Comparison of ENCODE assay signal across 8 cellular contexts in the genomic region with DNA sequence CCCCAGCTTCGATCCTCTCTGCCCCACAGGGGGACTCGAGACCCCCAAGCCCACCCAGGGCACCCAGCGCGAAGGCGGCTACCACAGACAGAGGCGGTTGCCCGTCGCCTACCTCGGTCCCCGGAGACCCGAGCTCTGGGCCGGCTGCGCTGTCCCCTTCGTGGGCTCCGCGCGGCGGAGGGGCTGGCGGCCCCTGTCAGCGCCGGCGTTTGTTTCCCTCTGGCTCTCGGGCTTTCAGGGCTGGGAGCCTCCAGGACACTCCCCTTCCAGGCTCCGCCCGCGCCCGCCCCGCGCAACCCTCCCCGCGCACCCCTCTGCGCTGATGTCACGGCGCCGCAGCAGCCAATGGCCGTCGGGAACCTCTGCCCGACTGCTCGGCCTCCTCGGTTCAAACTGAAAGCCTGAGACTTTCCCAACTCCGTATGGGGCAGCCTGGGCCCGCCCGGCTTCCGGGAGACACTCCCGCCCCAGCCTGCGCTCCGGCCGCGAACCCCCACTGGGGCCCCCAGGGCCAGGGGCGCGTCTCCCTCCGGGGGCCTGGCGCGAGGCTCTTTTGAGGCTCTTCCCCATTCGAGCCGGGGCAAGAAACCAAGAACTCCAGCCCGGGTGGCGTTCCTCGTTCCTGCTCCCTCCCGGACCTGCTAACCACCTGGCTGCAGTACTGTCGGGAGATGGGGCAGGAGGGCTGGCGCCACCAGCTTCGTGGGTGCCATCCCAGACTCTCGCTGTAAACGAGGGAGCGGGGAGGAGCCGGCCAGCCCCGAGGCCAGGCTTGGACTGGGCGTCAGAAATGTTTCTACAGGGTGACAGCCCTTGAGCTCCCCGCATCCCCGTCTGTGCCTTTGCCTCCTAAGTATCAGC. TPM values are rescaled to one million over a fixed set of nuclear protein-coding genes. Genes with fewer than 3 reads are reported as not detected.
A peak's percentile ranks its signal among the peaks of the same experiment; 100 is the strongest.
DNase-seq lines count a peak whose midpoint lies in the region; ATAC-seq, FAIRE-seq and TF ChIP-seq lines count a peak whose summit lies in the region.

A gene with protein sequence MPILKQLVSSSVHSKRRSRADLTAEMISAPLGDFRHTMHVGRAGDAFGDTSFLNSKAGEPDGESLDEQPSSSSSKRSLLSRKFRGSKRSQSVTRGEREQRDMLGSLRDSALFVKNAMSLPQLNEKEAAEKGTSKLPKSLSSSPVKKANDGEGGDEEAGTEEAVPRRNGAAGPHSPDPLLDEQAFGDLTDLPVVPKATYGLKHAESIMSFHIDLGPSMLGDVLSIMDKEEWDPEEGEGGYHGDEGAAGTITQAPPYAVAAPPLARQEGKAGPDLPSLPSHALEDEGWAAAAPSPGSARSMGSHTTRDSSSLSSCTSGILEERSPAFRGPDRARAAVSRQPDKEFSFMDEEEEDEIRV (minus strand): TSS at position 221 of the 861 bp plus-strand sequence. CDS start 25,501 bp downstream, outside the sequence.

- H3K9ac ChIP-seq in NT2/D1 (ENCODE audit: insufficient read length, low read depth) (peak within 1 kb of the TSS; percentile 96), endothelial cell of umbilical vein (replicated peaks; ENCODE audit: extremely low read depth, insufficient read depth, low read length) (peak within 1 kb of the TSS; percentile 92)

- peak within 1 kb of the TSS; percentile 99 for H2AFZ ChIP-seq in endothelial cell of umbilical vein (ENCODE audit: low read depth, low read length)

- H3K9me1 ChIP-seq in endothelial cell of umbilical vein (replicated peaks; ENCODE audit: control insufficient read depth, extremely low read depth, insufficient read depth, low read length): no peaks in the 10 kb centered on the region

- ATAC-seq in GM19467 (IDR thresholded peaks at IDR 0.05; ENCODE audit: unreplicated experiment): peak; percentile 88

- peaks cover 35% of the 10 kb centered on the region for H3K79me2 ChIP-seq in endothelial cell of umbilical vein (ENCODE audit: control insufficient read depth, insufficient read depth, low read length)

- BruUV-seq in endothelial cell of umbilical vein (replicated peaks; lab: Mats Ljungman, UMichigan): TSS peak; percentile 16

- H3K27me3 ChIP-seq in HL-60 (ENCODE audit: insufficient read depth, poor library complexity, severe bottlenecking) (no peaks in the 10 kb centered on the region), NT2/D1 (ENCODE audit: insufficient read depth, insufficient read length) (no peaks in the 10 kb centered on the region), endothelial cell of umbilical vein (ENCODE audit: control insufficient read depth in 2 of 2, insufficient read depth in 2 of 2, low read length in 2 of 2) (peaks cover 2% of the 10 kb centered on the region in 2 experiments)

- H3K4me3 ChIP-seq in HL-60 (replicated peaks; ENCODE audit: insufficient read depth, low read length) (peak within 1 kb of the TSS; percentile 91), NT2/D1 (ENCODE audit: insufficient read length, low read depth) (peak within 1 kb of the TSS; percentile 99), endothelial cell of umbilical vein (replicated peaks in 1 of 3; ENCODE audit: insufficient read depth in 1 of 3, low read depth in 1 of 3, low read length in 3 of 3) (peak within 1 kb of the TSS; percentile 82 to 97 (median 88))

- H3K27ac Mint-ChIP-seq in mesothelial cell of epicardium: peak within 1 kb of the TSS; percentile 97

- dilution Hi-C loops in endothelial cell of umbilical vein (cut with MboI; ENCODE audit: extremely low pct_ligation_motif_present, low sequenced_read_pairs): no loop called here

- TF ChIP-seq POLR2A in endothelial cell of umbilical vein (IDR thresholded peaks at IDR 0.05; ENCODE audit: low read depth, low read length): peak; percentile 80

- peak; percentile 85 for FAIRE-seq in endothelial cell of umbilical vein (lab: Jason Lieb, UNC)

- intact Hi-C loops in endothelial cell of umbilical vein (cut with micrococcal nuclease): loop anchor here (1.0 to 10.0 kb wide), 7 partner anchors 20 to 1433 kb away; a partner anchor contains a TSS

- H3K27ac ChIP-seq in HL-60 (replicated peaks) (peak within 1 kb of the TSS; percentile 82), endothelial cell of umbilical vein (ENCODE audit: insufficient read depth, low read depth, low read length) (peak within 1 kb of the TSS; percentile 80)

- H4K20me1 ChIP-seq in endothelial cell of umbilical vein (replicated peaks; ENCODE audit: control insufficient read depth, extremely low read depth, insufficient read depth, low read length): no peaks in the 10 kb centered on the region

- H3K9me3 Mint-ChIP-seq in mesothelial cell of epicardium: no peaks in the 10 kb centered on the region

- H3K9me3 ChIP-seq in NT2/D1 (ENCODE audit: insufficient read depth, low read length) (peaks cover 7% of the 10 kb centered on the region; the same call in 1 of the 2 replicates), endothelial cell of umbilical vein (replicated peaks; ENCODE audit: control insufficient read depth, insufficient read depth, low read length) (no peaks in the 10 kb centered on the region)

- H3K36me3 Mint-ChIP-seq in mesothelial cell of epicardium: no peaks in the 10 kb centered on the region

- H3K4me1 ChIP-seq in NT2/D1 (ENCODE audit: insufficient read depth, insufficient read length) (peaks cover 22% of the 10 kb centered on the region), endothelial cell of umbilical vein (ENCODE audit: control insufficient read depth, extremely low read depth, insufficient read depth, low read length) (peaks cover 27% of the 10 kb centered on the region)

- peaks cover 29% of the 10 kb centered on the region for H3K4me1 Mint-ChIP-seq in mesothelial cell of epicardium

- H3K36me3 ChIP-seq in NT2/D1 (ENCODE audit: insufficient read depth, insufficient read length, low read length): peaks cover 2% of the 10 kb centered on the region
- H3K36me3 ChIP-seq in endothelial cell of umbilical vein (ENCODE audit: control insufficient read depth in 2 of 2, extremely low read depth in 1 of 2, insufficient read depth in 2 of 2, low read length in 2 of 2): no peaks in the 10 kb centered on the region

- POLR2A ChIA-PET in endothelial cell of umbilical vein (lab: Charles Lee): interaction anchor here (0.6 kb wide), 1 partner anchor 9 kb away, joined by 3 read pairs; no protein-coding TSS in a partner anchor

- no peak for TF ChIP-seq CTCF in HL-60 (IDR thresholded peaks at IDR 0.05; ENCODE audit: insufficient read depth, low read length)
- TF ChIP-seq CTCF in endothelial cell of umbilical vein (IDR thresholded peaks at IDR 0.05; ENCODE audit: extremely low read depth in 1 of 2, insufficient read depth in 1 of 2, low read depth in 1 of 2, low read length in 2 of 2): no peak
- no peak for TF ChIP-seq CTCF in mesothelial cell of epicardium (IDR thresholded peaks at IDR 0.05; ENCODE audit: unreplicated experiment)

- peaks cover 4% of the 10 kb centered on the region for H3K27me3 Mint-ChIP-seq in mesothelial cell of epicardium (ENCODE audit: low read depth)

- peak; percentile 85 for DNase-seq in COLO668 (lab: John Stamatoyannopoulos, UW; ENCODE audit: unreplicated experiment)
- peak; percentile 83 to 96 for DNase-seq in HL-60 (ENCODE audit: low read depth in 1 of 2, low spot score in 1 of 2)
- DNase-seq in NT2/D1 (ENCODE audit: low read depth, low spot score): peak; percentile 80
- DNase-seq in activated T-cell treated with anti-CD3 and anti-CD28 coated beads for 24 hours (ENCODE audit: low read depth): peak; percentile 75
- DNase-seq in endothelial cell of umbilical vein (ENCODE audit: low read depth, low spot score): peak; percentile 95
- DNase-seq in mesothelial cell of epicardium (ENCODE audit: low spot score in 2 of 2, unreplicated experiment in 2 of 2): peak; percentile 92 to 97
- peak; percentile 62 to 72 for DNase-seq in stimulated activated CD8-positive, alpha-beta memory T cell treated with anti-CD3 and anti-CD28 coated beads, Interleukin-15, amount 100 ng/mL, for 4 hours (ENCODE audit: low read depth in 2 of 2)

- H3K4me2 ChIP-seq in endothelial cell of umbilical vein (ENCODE audit: insufficient read depth, low read length): peak within 1 kb of the TSS; percentile 76

- H3K4me3 Mint-ChIP-seq in mesothelial cell of epicardium: peak within 1 kb of the TSS; percentile 91

- CTCF ChIA-PET in endothelial cell of umbilical vein (lab: Charles Lee): interaction anchor here (0.8 to 6.5 kb wide), 9 partner anchors 12 to 755 kb away, joined by 3 to 70 read pairs (median 10); no protein-coding TSS in a partner anchor

TF ChIP-seq in endothelial cell of umbilical vein, 7 proteins besides CTCF, POLR2A, EP300 and RAD21:
- TF ChIP-seq POLR2AphosphoS5 (IDR thresholded peaks at IDR 0.05; ENCODE audit: insufficient read depth, low read depth, low read length) (peak; percentile 27), FOS (IDR thresholded peaks at IDR 0.05; ENCODE audit: borderline replicate concordance, insufficient read depth, low read length) (no peak)

RNA-seq across cellular contexts. Expression of the gene that starts here (rescaled TPM):
- 18.8 and 19.6 TPM in 2 replicates for total RNA-seq in endothelial cell of umbilical vein
- polyA plus RNA-seq in endothelial cell of umbilical vein: 11.4 and 13.7 TPM in 2 replicates
- 8.4 and 10.7 TPM in 2 replicates for polyA plus RNA-seq in endothelial cell of umbilical vein (2011; cell fraction: cytosol; rRNA removed)
- polyA plus RNA-seq in endothelial cell of umbilical vein (2011; cell fraction: nucleus; rRNA removed): 5.4 and 6.5 TPM in 2 replicates
- 13.3 and 15.1 TPM in 2 replicates for polyA plus RNA-seq in endothelial cell of umbilical vein (2012)
- 10.6 and 11.7 TPM in 2 replicates for polyA minus RNA-seq in endothelial cell of umbilical vein
- 49.1 TPM for polyA minus RNA-seq in endothelial cell of umbilical vein (2011; cell fraction: cytosol; rRNA and poly(A)+ RNA removed)
- polyA minus RNA-seq in endothelial cell of umbilical vein (2011; cell fraction: nucleus; rRNA and poly(A)+ RNA removed): 11.9 and 14.1 TPM in 2 replicates
- total RNA-seq in mesothelial cell of epicardium: 68.4 to 71.3 TPM (median 70.3 TPM) in 3 replicates

Comparison
In these comparisons a context has a peak if more than half of its experiments do, and no peak if none do; other contexts are left out.
1. Peak in every context shown above with its lines: DNase-seq, ATAC-seq, H3K4me3 ChIP-seq and H3K27ac ChIP-seq.